ENCODE assay signal across 24 cellular contexts in the genomic region with DNA sequence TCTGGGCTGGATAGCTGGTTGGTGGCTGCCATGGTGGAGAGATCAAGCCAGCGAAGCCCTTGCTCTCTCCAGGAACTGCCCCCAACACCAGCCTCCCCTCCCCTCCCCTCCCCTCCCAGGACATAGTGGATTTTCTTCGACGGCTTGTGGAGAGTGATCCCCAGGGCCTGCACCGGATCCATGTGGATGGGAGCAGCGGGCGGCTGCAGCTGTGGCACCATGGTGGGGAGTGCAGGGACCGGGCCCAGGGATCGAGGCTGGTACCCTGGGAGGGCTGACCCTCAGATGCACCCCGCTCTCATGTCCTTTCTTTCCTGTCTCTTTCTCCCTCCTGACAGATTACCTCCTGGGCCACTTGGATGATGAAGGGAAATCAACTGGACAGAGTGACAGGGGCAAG. TPM values are rescaled to one million over a fixed set of nuclear protein-coding genes. Genes with fewer than 3 reads are reported as not detected.
"Had no signal": no experiment of that assay in that cellular context is flagged by ENCODE, and none has a peak within 500 bp of the region (broad histone marks: within the 10 kb centered on the region; RNA-seq: fewer than 3 reads in every experiment).

No MANE protein-coding gene starts in this region.

- DNase-seq: cortex of kidney; effector memory CD8-positive, alpha-beta T cell; erythroblast; esophagus squamous epithelium; foreskin melanocyte; glutamatergic neuron; left cardiac atrium; naive B cell; stimulated activated CD4-positive, alpha-beta T cell treated with anti-CD3 and anti-CD28 coated beads, Interleukin-15, amount 100 ng/mL, for 24 hours; stimulated activated CD4-positive, alpha-beta T cell treated with anti-CD3 and anti-CD28 coated beads, Interleukin-2, amount 100 ng/mL, for 48 hours; stimulated activated naive B cell treated with anti-CD40 and anti-IgM and Interleukin-4, amounts not matched to agents 10 μg/mL and 1 μg/mL and 100 μg/mL, for 72 hours; stomach; thyroid gland; trophoblast cell had no signal

- H3K27ac ChIP-seq: esophagus squamous epithelium, left lung, neural progenitor cell, parathyroid adenoma, prostate gland, right atrium auricular region, skin epidermis, stomach, thyroid gland had no signal

- H3K4me1 ChIP-seq: esophagus squamous epithelium, left lung, neural progenitor cell, parathyroid adenoma, prostate gland, right atrium auricular region, thyroid gland had no signal

- ATAC-seq: effector memory CD8-positive, alpha-beta T cell; left cardiac atrium; left lung; stimulated activated naive B cell treated with anti-CD40 and anti-IgM and Interleukin-4, amounts not matched to agents 10 μg/mL and 1 μg/mL and 100 μg/mL, for 72 hours had no signal

- H3K9me3 Mint-ChIP-seq: effector memory CD8-positive, alpha-beta T cell; memory B cell; naive B cell; nephron; neural progenitor cell; stimulated activated naive B cell treated with anti-CD40 and anti-IgM and Interleukin-4, amounts not matched to agents 10 μg/mL and 1 μg/mL and 100 μg/mL, for 72 hours had no signal

- H3K27me3 Mint-ChIP-seq: effector memory CD8-positive, alpha-beta T cell; memory B cell; naive B cell; stimulated activated naive B cell treated with anti-CD40 and anti-IgM and Interleukin-4, amounts not matched to agents 10 μg/mL and 1 μg/mL and 100 μg/mL, for 72 hours had no signal

- H3K4me3 Mint-ChIP-seq: effector memory CD8-positive, alpha-beta T cell; memory B cell; naive B cell; nephron; neural progenitor cell; stimulated activated naive B cell treated with anti-CD40 and anti-IgM and Interleukin-4, amounts not matched to agents 10 μg/mL and 1 μg/mL and 100 μg/mL, for 72 hours had no signal

- H3K27ac Mint-ChIP-seq: memory B cell; neural progenitor cell; stimulated activated naive B cell treated with anti-CD40 and anti-IgM and Interleukin-4, amounts not matched to agents 10 μg/mL and 1 μg/mL and 100 μg/mL, for 72 hours had no signal

- H3K4me3 ChIP-seq: esophagus squamous epithelium, left lung, lung, neural progenitor cell, prostate gland, right atrium auricular region, skin epidermis, stomach, thyroid gland had no signal

- H3K4me1 Mint-ChIP-seq: nephron, neural progenitor cell had no signal

- H3K27me3 ChIP-seq: esophagus squamous epithelium, left lung, right atrium auricular region, stomach, thyroid gland had no signal

- H3K36me3 ChIP-seq: neural progenitor cell had no signal

- H3K9me3 ChIP-seq: esophagus squamous epithelium, left lung, prostate gland, right atrium auricular region, stomach, thyroid gland had no signal

RNA-seq across cellular contexts. Expression of a gene that starts 9.5 kb away (rescaled TPM):
- total RNA-seq: temporal lobe had no signal
